In the genomic region with DNA sequence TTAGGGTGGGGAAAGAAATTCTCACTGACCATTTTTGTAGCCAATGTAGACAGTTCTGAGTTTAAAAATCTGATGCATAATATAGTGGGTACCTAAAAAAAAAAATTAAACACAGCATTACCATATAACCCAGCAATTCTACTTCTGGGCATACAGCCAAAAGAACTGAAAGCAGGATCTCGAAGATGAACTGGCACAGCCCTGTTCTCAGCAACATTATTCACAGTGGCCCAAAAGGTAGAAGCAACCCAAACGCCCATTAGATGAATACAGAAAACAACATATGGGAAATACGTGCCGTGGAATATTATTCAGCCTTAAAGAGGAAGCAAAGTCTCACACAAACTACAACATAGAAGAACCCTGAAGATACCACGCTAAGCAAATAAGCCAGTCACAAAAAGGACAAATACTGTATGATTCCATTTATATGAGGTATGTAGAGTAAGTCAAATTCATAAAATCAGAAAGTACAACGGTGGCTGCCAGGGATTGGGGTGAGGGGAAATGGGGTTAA, we compare ENCODE assay signal across 13 cellular contexts. TPM values are rescaled to one million over a fixed set of nuclear protein-coding genes. Genes with fewer than 3 reads are reported as not detected.
DNase-seq lines count a peak whose midpoint lies in the region; ATAC-seq and TF ChIP-seq lines count a peak whose summit lies in the region.
"Had no signal": no experiment of that assay in that cellular context is flagged by ENCODE, and none has a peak within 500 bp of the region (broad histone marks: within the 10 kb centered on the region; RNA-seq: fewer than 3 reads in every experiment).

No MANE protein-coding gene starts in this region.

- no peaks in the 10 kb centered on the region for H3F3A ChIP-seq in smooth muscle cell (ENCODE audit: low read depth)

- no peaks in the 10 kb centered on the region for H3K36me3 ChIP-seq in smooth muscle cell (ENCODE audit: low read depth)
- H3K36me3 ChIP-seq: prostate gland, uterus had no signal

- no peak for ATAC-seq in HG02588 (IDR thresholded peaks at IDR 0.05; ENCODE audit: unreplicated experiment)
- ATAC-seq: HepG2 had no signal

- peaks cover 19% of the 10 kb centered on the region for H3K4me1 ChIP-seq in smooth muscle cell (ENCODE audit: low read depth)
- H3K4me1 ChIP-seq: prostate gland, uterus had no signal

- H4K20me1 ChIP-seq in smooth muscle cell (ENCODE audit: low read depth), result peaks cover 51% of the 10 kb centered on the region

- DNase-seq in NCI-H2196 (lab: John Stamatoyannopoulos, UW; ENCODE audit: unreplicated experiment) (peak; percentile 11), NCI-H2196 treated with DMSO at 0.1 percent for 48 hours (lab: John Stamatoyannopoulos, UW; ENCODE audit: unreplicated experiment) (no peak), RPMI7951 (ENCODE audit: low read depth) (peak; percentile 59), epithelial cell of esophagus (ENCODE audit: low read depth) (peak; percentile 64), smooth muscle cell (lab: John Stamatoyannopoulos, UW; ENCODE audit: unreplicated experiment) (no peak), NCI-H748 (lab: John Stamatoyannopoulos, UW; ENCODE audit: unreplicated experiment) (no peak), amniotic stem cell (lab: John Stamatoyannopoulos, UW) (no peak)
- DNase-seq: anterior cingulate cortex, kidney glomerular epithelial cell, uterus had no signal

- H3K4me2 ChIP-seq in smooth muscle cell, result peak overlapping the region; percentile 71

- H3K27ac ChIP-seq in smooth muscle cell (ENCODE audit: low read depth), result peak overlapping the region; percentile 53
- H3K27ac ChIP-seq: prostate gland, uterus had no signal

- H3K9ac ChIP-seq in smooth muscle cell (ENCODE audit: low read depth), result no peak overlapping the region

- TF ChIP-seq CTCF in epithelial cell of esophagus (IDR thresholded peaks at IDR 0.05; ENCODE audit: insufficient read depth, low read depth, low read length, missing control alignments), result no peak
- TF ChIP-seq CTCF in smooth muscle cell (IDR thresholded peaks at IDR 0.05; ENCODE audit: borderline replicate concordance, insufficient read depth, poor library complexity, severe bottlenecking), result no peak

- H2AFZ ChIP-seq in smooth muscle cell (ENCODE audit: low read depth), result peak overlapping the region; percentile 28

- H3K4me3 ChIP-seq in epithelial cell of esophagus (ENCODE audit: low read length) (no peak overlapping the region), smooth muscle cell (no peak overlapping the region)
- H3K4me3 ChIP-seq: prostate gland, uterus had no signal

- 71% methylated on average over 6 of the region's 6 CpGs for WGBS in smooth muscle cell (ENCODE audit: low lambda C conversion rate)

- H3K79me2 ChIP-seq in smooth muscle cell (ENCODE audit: low read depth), result peaks cover 89% of the 10 kb centered on the region

- H3K27me3 ChIP-seq in smooth muscle cell (ENCODE audit: low read depth), result no peaks in the 10 kb centered on the region
- H3K27me3 ChIP-seq: uterus had no signal

- H3K9me3 ChIP-seq in smooth muscle cell (replicated peaks; ENCODE audit: low read depth), result no peaks in the 10 kb centered on the region
- H3K9me3 ChIP-seq: prostate gland, uterus had no signal

RNA-seq across cellular contexts. Expression of a gene that starts 54.4 kb away (rescaled TPM):
- 12.9 and 21.0 TPM in 2 replicates for total RNA-seq in RPMI7951 (2014; rRNA removed; shearing (Covaris generic))
- 37.0 and 37.2 TPM in 2 replicates for total RNA-seq in smooth muscle cell
- polyA plus RNA-seq in smooth muscle cell, result 14.9 and 18.9 TPM in 2 replicates
- total RNA-seq: HepG2 had no signal

Comparison
In these comparisons a context has a peak if more than half of its experiments do, and no peak if none do; other contexts are left out.
1. DNase-seq: peak in NCI-H2196 (single experiment), RPMI7951 (single experiment) and epithelial cell of esophagus (single experiment); none in NCI-H2196 treated with DMSO at 0.1 percent for 48 hours (single experiment), smooth muscle cell (single experiment), NCI-H748 (single experiment) and amniotic stem cell (single experiment).